9 cellular contexts compared by ENCODE assay signal in genomic region chr1:198880818-198881597, GRCh38.
DNase-seq lines count a peak whose midpoint lies in the region; ATAC-seq and TF ChIP-seq lines count a peak whose summit lies in the region.
"Had no signal": no experiment of that assay in that cellular context is flagged by ENCODE, and none has a peak within 500 bp of the region (broad histone marks: within the 10 kb centered on the region; RNA-seq: fewer than 3 reads in every experiment).

No MANE protein-coding gene starts in this region.

- H4K20me1 ChIP-seq in hepatocyte (ENCODE audit: insufficient read depth, poor library complexity, severe bottlenecking) = no peaks in the 10 kb centered on the region

- TF ChIP-seq CTCF in AG04450 (IDR thresholded peaks at IDR 0.05; ENCODE audit: low read depth, low read length) (no peak), HFF-Myc (IDR thresholded peaks at IDR 0.05; ENCODE audit: low read depth, low read length, missing control alignments) (no peak), hepatocyte (IDR thresholded peaks at IDR 0.05; ENCODE audit: poor library complexity) (no peak)

- no peaks in the 10 kb centered on the region for H3K27me3 ChIP-seq in AG04450 (ENCODE audit: control insufficient read depth, insufficient read depth, low read length)
- no peaks in the 10 kb centered on the region for H3K27me3 ChIP-seq in hepatocyte
- H3K27me3 ChIP-seq: ovary had no signal

- ATAC-seq in HG02885 (IDR thresholded peaks at IDR 0.05; ENCODE audit: poor library complexity, unreplicated experiment) = no peak
- ATAC-seq in GM18867 (IDR thresholded peaks at IDR 0.05; ENCODE audit: unreplicated experiment) = no peak

- no peaks in the 10 kb centered on the region for H3K9me3 ChIP-seq in AG04450 (ENCODE audit: control insufficient read depth, insufficient read depth, low read length)
- no peaks in the 10 kb centered on the region for H3K9me3 ChIP-seq in hepatocyte (ENCODE audit: low read depth)
- H3K9me3 ChIP-seq: ovary had no signal

- no peaks in the 10 kb centered on the region for H3K4me1 ChIP-seq in hepatocyte (ENCODE audit: insufficient read depth)

- H3K4me2 ChIP-seq in hepatocyte = no peak overlapping the region

- POLR2A ChIA-PET in AG04450 (lab: Yijun Ruan, JAX) = no interaction called here

- no peak overlapping the region for H2AFZ ChIP-seq in hepatocyte

- DNase-seq in AG04450 (ENCODE audit: low read depth, low spot score) = peak; percentile 80
- DNase-seq in HFF-Myc (ENCODE audit: extremely low read depth, low read depth) = peak; percentile 72
- peak; percentile 75 for DNase-seq in SW480 (ENCODE audit: low spot score)
- peak; percentile 45 for DNase-seq in hepatocyte (ENCODE audit: low spot score)
- DNase-seq in NCI-H187 (lab: John Stamatoyannopoulos, UW) = no peak
- no peak for DNase-seq in Ammon's horn (ENCODE audit: low spot score)
- DNase-seq: ovary had no signal

- CTCF ChIA-PET in AG04450 (lab: Charles Lee) = no interaction called here

- H3K79me2 ChIP-seq in hepatocyte = peaks cover 11% of the 10 kb centered on the region

- H3K4me3 ChIP-seq in AG04450 (ENCODE audit: low read depth, low read length) (no peak overlapping the region), HFF-Myc (replicated peaks; ENCODE audit: low read depth, low read length) (no peak overlapping the region), hepatocyte (no peak overlapping the region)
- H3K4me3 ChIP-seq: ovary had no signal

- WGBS in hepatocyte (ENCODE audit: low lambda C conversion rate, missing lambda C conversion rate) = 90% methylated on average over 4 of the region's 4 CpGs

- H3K36me3 ChIP-seq in hepatocyte (replicated peaks; ENCODE audit: insufficient read depth, low read depth) = no peaks in the 10 kb centered on the region
- H3K36me3 ChIP-seq: ovary had no signal

- H3K9me2 ChIP-seq in hepatocyte (replicated peaks; ENCODE audit: insufficient read depth) = no peaks in the 10 kb centered on the region

- H3K27ac ChIP-seq in AG04450 (ENCODE audit: low read depth, low read length) = peak overlapping the region; percentile 82
- peak overlapping the region; percentile 50 for H3K27ac ChIP-seq in hepatocyte
- H3K27ac ChIP-seq: ovary had no signal

Comparison
In these comparisons a context has a peak if more than half of its experiments do, and no peak if none do; other contexts are left out.
1. DNase-seq: peak in AG04450 (single experiment), HFF-Myc (single experiment), SW480 (single experiment) and hepatocyte (single experiment); none in NCI-H187 (0 of 2) and Ammon's horn (single experiment).